In the genomic region with DNA sequence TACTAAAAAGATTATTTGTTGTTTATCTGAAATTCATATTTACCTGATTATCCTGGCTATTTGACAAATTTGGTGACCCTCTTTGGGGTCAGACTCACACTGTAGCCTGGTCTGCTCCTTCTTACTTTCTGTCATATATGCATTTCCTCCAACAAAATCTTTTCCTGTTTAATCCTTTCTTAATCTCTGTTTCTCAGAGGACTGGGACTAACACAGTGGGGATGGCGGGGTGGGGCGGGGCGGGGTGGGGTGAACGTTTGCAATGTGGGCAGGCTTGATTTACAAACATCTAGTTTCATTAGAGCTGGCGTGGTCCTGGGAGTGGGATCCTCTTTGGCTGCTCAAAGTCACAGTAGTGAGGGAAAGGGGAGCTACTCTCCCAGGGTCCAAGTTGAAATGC, we compare ENCODE assay signal across 22 cellular contexts. TPM values are rescaled to one million over a fixed set of nuclear protein-coding genes. Genes with fewer than 3 reads are reported as not detected.
DNase-seq lines count a peak whose midpoint lies in the region; ATAC-seq, FAIRE-seq and TF ChIP-seq lines count a peak whose summit lies in the region.
"Had no signal": no experiment of that assay in that cellular context is flagged by ENCODE, and none has a peak within 500 bp of the region (broad histone marks: within the 10 kb centered on the region; RNA-seq: fewer than 3 reads in every experiment).

No MANE protein-coding gene starts in this region.

- H3K9me1 ChIP-seq in K562 (ENCODE audit: control insufficient read depth, insufficient read depth, low read length): no peaks in the 10 kb centered on the region

- peak overlapping the region; percentile 99 for H3K27ac Mint-ChIP-seq in type B pancreatic cell
- no peak overlapping the region for H3K27ac Mint-ChIP-seq in activated T-helper 2 cell treated with anti-CD3 and anti-CD28 coated beads, Interferon-gamma antibody, Interleukin-2, Interleukin-4, amounts not matched to agents 10 μg/mL and 5 μg/mL and 100 μg/mL, durations not matched to agents 14 hours and 24 hours and 36 hours
- H3K27ac Mint-ChIP-seq: CD4-positive, alpha-beta T cell; GM23338; H9 had no signal

- peak; percentile 35 for FAIRE-seq in K562 (lab: Jason Lieb, UNC)
- FAIRE-seq: A549, G401.6, HTR-8/SVneo had no signal

- H3K4me3 ChIP-seq in K562 (no peak overlapping the region), fibroblast of villous mesenchyme (ENCODE audit: low read depth, low read length) (no peak overlapping the region)
- H3K4me3 ChIP-seq: A549; BLaER1 treated with 17β-estradiol and CSF1 and Interleukin-3, amounts not matched to agents 10 nM and 100 nM; GM23338; SK-N-MC had no signal

- no peaks in the 10 kb centered on the region for H3K27me3 Mint-ChIP-seq in type B pancreatic cell
- peaks cover 7% of the 10 kb centered on the region for H3K27me3 Mint-ChIP-seq in activated T-helper 2 cell treated with anti-CD3 and anti-CD28 coated beads, Interferon-gamma antibody, Interleukin-2, Interleukin-4, amounts not matched to agents 10 μg/mL and 5 μg/mL and 100 μg/mL, durations not matched to agents 14 hours and 24 hours and 36 hours (ENCODE audit: low read depth)

- no peak for TF ChIP-seq EP300 in K562 (IDR thresholded peaks at IDR 0.05; ENCODE audit: low read length)

- no peaks in the 10 kb centered on the region for H3K36me3 ChIP-seq in K562 (ENCODE audit: control insufficient read depth, insufficient read depth, low read length)
- H3K36me3 ChIP-seq: BLaER1 treated with 17β-estradiol and CSF1 and Interleukin-3, amounts not matched to agents 10 nM and 100 nM had no signal

- in situ Hi-C loops in K562 (cut with MboI): no loop called here

- WGBS in K562 (ENCODE audit: insufficient coverage, low coverage, missing lambda C conversion rate): 32% methylated on average over 5 of the region's 5 CpGs

- no peaks in the 10 kb centered on the region for H4K20me1 ChIP-seq in K562 (replicated peaks; ENCODE audit: control insufficient read depth, insufficient read depth, low read length)
- H4K20me1 ChIP-seq: BLaER1 treated with 17β-estradiol and CSF1 and Interleukin-3, amounts not matched to agents 10 nM and 100 nM had no signal

- no peaks in the 10 kb centered on the region for H3K9me3 ChIP-seq in K562 (replicated peaks; ENCODE audit: control insufficient read depth, insufficient read depth, low read depth, low read length)
- H3K9me3 ChIP-seq: A549; BLaER1 treated with 17β-estradiol and CSF1 and Interleukin-3, amounts not matched to agents 10 nM and 100 nM had no signal

- CTCF ChIA-PET in K562 (lab: Yijun Ruan, JAX; ENCODE audit: low intra/inter-chr PET ratio): no interaction called here

- H3K27me3 ChIP-seq in K562 (ENCODE audit: control insufficient read depth in 2 of 2, insufficient read depth in 2 of 2, low read length in 2 of 2): no peaks in the 10 kb centered on the region
- H3K27me3 ChIP-seq: BLaER1 treated with 17β-estradiol and CSF1 and Interleukin-3, amounts not matched to agents 10 nM and 100 nM had no signal

- POLR2A ChIA-PET in K562 (lab: Yijun Ruan, JAX): interaction anchor here (0.8 to 1.0 kb wide), 2 partner anchors 9 to 48 kb away, joined by 3 read pairs; no protein-coding TSS in a partner anchor

- TF ChIP-seq CTCF in K562 (IDR thresholded peaks at IDR 0.05 in 2 of 3, conservative IDR thresholded peaks at IDR 0.05 in 1 of 3; ENCODE audit: insufficient read depth in 2 of 3, low read depth in 1 of 3, low read length in 3 of 3) (no peak), fibroblast of villous mesenchyme (IDR thresholded peaks at IDR 0.05; ENCODE audit: insufficient read depth, low read depth, low read length) (no peak), type B pancreatic cell (conservative IDR thresholded peaks at IDR 0.05) (no peak)

- no peak overlapping the region for H3K27ac ChIP-seq in K562 (ENCODE audit: extremely low read depth, low read depth, low read length)
- H3K27ac ChIP-seq: BLaER1 treated with 17β-estradiol and CSF1 and Interleukin-3, amounts not matched to agents 10 nM and 100 nM; KMS-11; SK-N-MC had no signal

- intact Hi-C loops in K562 (cut with micrococcal nuclease) (no loop called here), head of caudate nucleus (cut with DNase I) (no loop called here)
- intact Hi-C loops in activated T-helper 2 cell treated with anti-CD3 and anti-CD28 coated beads, Interferon-gamma antibody, Interleukin-2, Interleukin-4, amounts not matched to agents 10 μg/mL and 5 μg/mL and 100 μg/mL, durations not matched to agents 14 hours and 24 hours and 36 hours (cut with micrococcal nuclease): no loop called here

- H3K4me1 Mint-ChIP-seq in type B pancreatic cell (ENCODE audit: unreplicated experiment): peaks cover 39% of the 10 kb centered on the region
- peaks cover 23% of the 10 kb centered on the region for H3K4me1 Mint-ChIP-seq in activated T-helper 2 cell treated with anti-CD3 and anti-CD28 coated beads, Interferon-gamma antibody, Interleukin-2, Interleukin-4, amounts not matched to agents 10 μg/mL and 5 μg/mL and 100 μg/mL, durations not matched to agents 14 hours and 24 hours and 36 hours (ENCODE audit: low read depth)

- no peaks in the 10 kb centered on the region for H3K79me2 ChIP-seq in K562 (ENCODE audit: control insufficient read depth, insufficient read depth, low read length)

- peak overlapping the region; percentile 68 for H3K4me3 Mint-ChIP-seq in type B pancreatic cell
- no peak overlapping the region for H3K4me3 Mint-ChIP-seq in activated T-helper 2 cell treated with anti-CD3 and anti-CD28 coated beads, Interferon-gamma antibody, Interleukin-2, Interleukin-4, amounts not matched to agents 10 μg/mL and 5 μg/mL and 100 μg/mL, durations not matched to agents 14 hours and 24 hours and 36 hours (ENCODE audit: low read depth)
- H3K4me3 Mint-ChIP-seq: CD4-positive, alpha-beta T cell; GM23338; H9 had no signal

- no peak for TF ChIP-seq POLR2A in K562 (conservative IDR thresholded peaks at IDR 0.05)

- peaks cover 21 to 39% of the 10 kb centered on the region in 2 experiments for H3K4me1 ChIP-seq in K562 (replicated peaks in 1 of 2; ENCODE audit: control insufficient read depth in 2 of 2, insufficient read depth in 2 of 2, low read length in 2 of 2)

- no peak for ATAC-seq in K562
- ATAC-seq: A549, GM23338, Panc1 had no signal

- no peaks in the 10 kb centered on the region for H3K36me3 Mint-ChIP-seq in type B pancreatic cell
- H3K36me3 Mint-ChIP-seq in activated T-helper 2 cell treated with anti-CD3 and anti-CD28 coated beads, Interferon-gamma antibody, Interleukin-2, Interleukin-4, amounts not matched to agents 10 μg/mL and 5 μg/mL and 100 μg/mL, durations not matched to agents 14 hours and 24 hours and 36 hours (ENCODE audit: low read depth): no peaks in the 10 kb centered on the region

- H2AFZ ChIP-seq in K562 (ENCODE audit: low read depth, low read length): peak overlapping the region; percentile 2; the same call in 1 of the 2 replicates
- H2AFZ ChIP-seq: GM23338 had no signal

- no peaks in the 10 kb centered on the region for H3K9me3 Mint-ChIP-seq in type B pancreatic cell
- no peaks in the 10 kb centered on the region for H3K9me3 Mint-ChIP-seq in activated T-helper 2 cell treated with anti-CD3 and anti-CD28 coated beads, Interferon-gamma antibody, Interleukin-2, Interleukin-4, amounts not matched to agents 10 μg/mL and 5 μg/mL and 100 μg/mL, durations not matched to agents 14 hours and 24 hours and 36 hours
- H3K9me3 Mint-ChIP-seq: CD4-positive, alpha-beta T cell; GM23338; H9 had no signal

- TF ChIP-seq RAD21 in K562 (CRISPR knock-in tag; conservative IDR thresholded peaks at IDR 0.05 in 1 of 2, IDR thresholded peaks at IDR 0.05 in 1 of 2): no peak

- DNase-seq in NCI-H82 (lab: John Stamatoyannopoulos, UW): peak; percentile 24
- DNase-seq in K562 (ENCODE audit: extremely low read depth in 1 of 4, low spot score in 3 of 4): no peak
- DNase-seq in fibroblast of villous mesenchyme (ENCODE audit: low read depth): peak; percentile 24
- no peak for DNase-seq in type B pancreatic cell (ENCODE audit: extremely low spot score, unreplicated experiment)
- DNase-seq in head of caudate nucleus: no peak
- DNase-seq in activated T-helper 2 cell treated with anti-CD3 and anti-CD28 coated beads, Interferon-gamma antibody, Interleukin-2, Interleukin-4, amounts not matched to agents 10 μg/mL and 5 μg/mL and 100 μg/mL, durations not matched to agents 14 hours and 24 hours and 36 hours (ENCODE audit: low spot score): no peak
- DNase-seq in HuH-7.5 (ENCODE audit: low spot score): no peak
- DNase-seq: AML-193; CD4-positive, alpha-beta T cell; H9; MM.1S; NCI-H2029; NCI-H446; SIG-M5 had no signal

- H3K9ac ChIP-seq in K562 (ENCODE audit: insufficient read depth in 1 of 2, low read depth in 2 of 2, low read length in 2 of 2): no peak overlapping the region
- H3K9ac ChIP-seq: KMS-11 had no signal

- H3K4me2 ChIP-seq in K562 (ENCODE audit: insufficient read depth, low read length): no peak overlapping the region
- H3K4me2 ChIP-seq: A549, GM23338, KMS-11 had no signal

- no TSS peak for BruUV-seq in K562 (replicated peaks; lab: Mats Ljungman, UMichigan)

RNA-seq across cellular contexts. Expression of a gene that starts 35.3 kb away (rescaled TPM):
- 51.7 and 78.6 TPM in 2 replicates for total RNA-seq in K562 (2011; cell fraction: chromatin; rRNA removed; ENCODE audit: low replicate concordance)
- 37.6 and 51.9 TPM in 2 replicates for total RNA-seq in K562 (2011; cell fraction: nucleolus; rRNA removed)
- 53.8 and 71.8 TPM in 2 replicates for total RNA-seq in K562 (2011; cell fraction: nucleoplasm; rRNA removed)
- total RNA-seq in K562 (2014; rRNA removed) (5.2 and 6.4 TPM in 2 replicates), K562 (2014; rRNA removed; fragmentation: Illumina TruSeq; extraction: Trizol) (5.5 and 6.5 TPM in 2 replicates), K562 (2015; rRNA removed; fragmentation: Illumina TruSeq; extraction: Trizol) (5.0 and 5.1 TPM in 2 replicates), K562 (2021) (13.9 and 16.4 TPM in 2 replicates), fibroblast of villous mesenchyme (10.4 and 20.6 TPM in 2 replicates), type B pancreatic cell (ENCODE audit: low replicate concordance) (26.3 and 82.5 TPM in 2 replicates)
- polyA plus RNA-seq in K562 (2011; rRNA removed) (13.9 and 14.5 TPM in 2 replicates), K562 (2014; fragmentation: Illumina TruSeq; extraction: Trizol) (9.8 and 11.2 TPM in 2 replicates), K562 (2014; fragmentation: Nextera tagmentation; extraction: Ambion mirVana) (1 to 10 TPM; 3.9 to 4.8 TPM), K562 (2014; rRNA removed) (5.1 and 6.0 TPM in 2 replicates)
- 15.2 and 15.5 TPM in 2 replicates for polyA plus RNA-seq in K562 (2011; cell fraction: cytosol; rRNA removed)
- 13.1 and 19.9 TPM in 2 replicates for polyA plus RNA-seq in K562 (2011; cell fraction: nucleus; rRNA removed)
- polyA plus RNA-seq in K562 (2012): 10.4 and 16.8 TPM in 2 replicates
- polyA minus RNA-seq in K562 (2011; rRNA and poly(A)+ RNA removed): 18.4 and 20.2 TPM in 2 replicates
- 19.9 and 20.8 TPM in 2 replicates for polyA minus RNA-seq in K562 (2011; cell fraction: cytosol; rRNA and poly(A)+ RNA removed)
- 7.9 and 14.8 TPM in 2 replicates for polyA minus RNA-seq in K562 (2011; cell fraction: nucleus; rRNA and poly(A)+ RNA removed)
- 7.4 and 8.1 TPM in 2 replicates for total RNA-seq in activated T-helper 2 cell treated with anti-CD3 and anti-CD28 coated beads, Interferon-gamma antibody, Interleukin-2, Interleukin-4, amounts not matched to agents 10 μg/mL and 5 μg/mL and 100 μg/mL, durations not matched to agents 14 hours and 24 hours and 36 hours

RNA-seq across cellular contexts. Expression of a gene that starts 44.6 kb away (rescaled TPM):
- total RNA-seq in K562 (2011; cell fraction: chromatin; rRNA removed; ENCODE audit: low replicate concordance): 17.6 and 30.8 TPM in 2 replicates
- total RNA-seq in K562 (2011; cell fraction: nucleolus; rRNA removed): 39.3 and 69.5 TPM in 2 replicates
- 34.5 and 58.6 TPM in 2 replicates for total RNA-seq in K562 (2011; cell fraction: nucleoplasm; rRNA removed)
- 23.6 and 24.7 TPM in 2 replicates for total RNA-seq in K562 (2014; rRNA removed)
- 6.8 and 9.5 TPM in 2 replicates for total RNA-seq in K562 (2014; rRNA removed; fragmentation: Illumina TruSeq; extraction: Trizol)
- 3.7 and 4.1 TPM in 2 replicates for total RNA-seq in K562 (2015; rRNA removed; fragmentation: Illumina TruSeq; extraction: Trizol)
- 33.2 and 46.5 TPM in 2 replicates for total RNA-seq in K562 (2021)
- 17.0 and 32.4 TPM in 2 replicates for polyA plus RNA-seq in K562 (2011; rRNA removed)
- 23.8 and 166 TPM in 2 replicates for polyA plus RNA-seq in K562 (2011; cell fraction: cytosol; rRNA removed)
- 20.8 and 52.4 TPM in 2 replicates for polyA plus RNA-seq in K562 (2011; cell fraction: nucleus; rRNA removed)
- 15.6 and 28.2 TPM in 2 replicates for polyA plus RNA-seq in K562 (2012)
- 8.4 and 12.6 TPM in 2 replicates for polyA plus RNA-seq in K562 (2014; fragmentation: Illumina TruSeq; extraction: Trizol)
- 1 to 10 TPM; 2.2 to 2.6 TPM for polyA plus RNA-seq in K562 (2014; fragmentation: Nextera tagmentation; extraction: Ambion mirVana)
- 18.9 and 24.6 TPM in 2 replicates for polyA plus RNA-seq in K562 (2014; rRNA removed)
- polyA minus RNA-seq in K562 (2011; rRNA and poly(A)+ RNA removed): 5.0 and 12.8 TPM in 2 replicates
- polyA minus RNA-seq in K562 (2011; cell fraction: cytosol; rRNA and poly(A)+ RNA removed): 36.2 and 47.6 TPM in 2 replicates
- 8.7 and 12.8 TPM in 2 replicates for polyA minus RNA-seq in K562 (2011; cell fraction: nucleus; rRNA and poly(A)+ RNA removed)
- total RNA-seq in fibroblast of villous mesenchyme: 22.9 and 46.7 TPM in 2 replicates
- total RNA-seq in type B pancreatic cell (ENCODE audit: low replicate concordance): 8.9 and 10.1 TPM in 2 replicates
- total RNA-seq in activated T-helper 2 cell treated with anti-CD3 and anti-CD28 coated beads, Interferon-gamma antibody, Interleukin-2, Interleukin-4, amounts not matched to agents 10 μg/mL and 5 μg/mL and 100 μg/mL, durations not matched to agents 14 hours and 24 hours and 36 hours: 1.7 and 1.9 TPM in 2 replicates
- total RNA-seq: CD4-positive, alpha-beta T cell had no signal

Comparison
In these comparisons a context has a peak if more than half of its experiments do, and no peak if none do; other contexts are left out.
1. DNase-seq: peak in NCI-H82 (single experiment) and fibroblast of villous mesenchyme (single experiment); none in K562 (0 of 4), type B pancreatic cell (single experiment), head of caudate nucleus (0 of 42), activated T-helper 2 cell treated with anti-CD3 and anti-CD28 coated beads, Interferon-gamma antibody, Interleukin-2, Interleukin-4, amounts not matched to agents 10 μg/mL and 5 μg/mL and 100 μg/mL, durations not matched to agents 14 hours and 24 hours and 36 hours (single experiment) and HuH-7.5 (single experiment).